In the genomic region with DNA sequence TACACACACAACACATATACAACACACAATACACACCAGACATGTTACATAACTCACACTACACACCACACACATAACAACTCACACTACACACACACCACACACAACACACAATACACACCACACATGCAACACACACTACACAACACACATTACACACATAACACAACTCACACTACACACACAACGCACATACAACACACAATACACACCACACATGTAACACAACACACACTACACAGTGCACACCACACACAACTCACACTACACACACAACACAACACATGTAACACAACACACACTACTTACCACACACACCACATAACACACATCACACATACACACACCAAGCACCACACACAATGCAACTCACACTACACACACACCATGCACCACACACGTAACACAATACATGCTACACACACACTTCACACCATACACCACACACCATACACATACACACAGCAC, we compare ENCODE assay signal across 2 cellular contexts.
TF ChIP-seq lines count a peak whose summit lies in the region.

No MANE protein-coding gene starts in this region.

TF ChIP-seq in HEK293T, 16 proteins besides CTCF, POLR2A, EP300 and RAD21 (continued from another document):
- peak; percentile 51; the same call in 1 of the 2 replicates for TF ChIP-seq CTBP1 (IDR thresholded peaks at IDR 0.05; ENCODE audit: borderline replicate concordance)

TF ChIP-seq in K562, 482 proteins besides CTCF, POLR2A, EP300 and RAD21 (continued from another document):
- TF ChIP-seq, protein P1, sequence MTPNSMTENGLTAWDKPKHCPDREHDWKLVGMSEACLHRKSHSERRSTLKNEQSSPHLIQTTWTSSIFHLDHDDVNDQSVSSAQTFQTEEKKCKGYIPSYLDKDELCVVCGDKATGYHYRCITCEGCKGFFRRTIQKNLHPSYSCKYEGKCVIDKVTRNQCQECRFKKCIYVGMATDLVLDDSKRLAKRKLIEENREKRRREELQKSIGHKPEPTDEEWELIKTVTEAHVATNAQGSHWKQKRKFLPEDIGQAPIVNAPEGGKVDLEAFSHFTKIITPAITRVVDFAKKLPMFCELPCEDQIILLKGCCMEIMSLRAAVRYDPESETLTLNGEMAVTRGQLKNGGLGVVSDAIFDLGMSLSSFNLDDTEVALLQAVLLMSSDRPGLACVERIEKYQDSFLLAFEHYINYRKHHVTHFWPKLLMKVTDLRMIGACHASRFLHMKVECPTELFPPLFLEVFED (CRISPR knock-in tag; conservative IDR thresholded peaks at IDR 0.05): peak; percentile 92
- TF ChIP-seq, protein P2, sequence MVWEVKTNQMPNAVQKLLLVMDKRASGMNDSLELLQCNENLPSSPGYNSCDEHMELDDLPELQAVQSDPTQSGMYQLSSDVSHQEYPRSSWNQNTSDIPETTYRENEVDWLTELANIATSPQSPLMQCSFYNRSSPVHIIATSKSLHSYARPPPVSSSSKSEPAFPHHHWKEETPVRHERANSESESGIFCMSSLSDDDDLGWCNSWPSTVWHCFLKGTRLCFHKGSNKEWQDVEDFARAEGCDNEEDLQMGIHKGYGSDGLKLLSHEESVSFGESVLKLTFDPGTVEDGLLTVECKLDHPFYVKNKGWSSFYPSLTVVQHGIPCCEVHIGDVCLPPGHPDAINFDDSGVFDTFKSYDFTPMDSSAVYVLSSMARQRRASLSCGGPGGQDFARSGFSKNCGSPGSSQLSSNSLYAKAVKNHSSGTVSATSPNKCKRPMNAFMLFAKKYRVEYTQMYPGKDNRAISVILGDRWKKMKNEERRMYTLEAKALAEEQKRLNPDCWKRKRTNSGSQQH (CRISPR knock-in tag; IDR thresholded peaks at IDR 0.05): peak; percentile 72; the same call in 1 of the 2 replicates
- no peak for TF ChIP-seq NR2C1 (IDR thresholded peaks at IDR 0.05)
- TF ChIP-seq NR2C1 (tag; IDR thresholded peaks at IDR 0.05): no peak
- peak; percentile 63 for TF ChIP-seq PHF20 (IDR thresholded peaks at IDR 0.05; ENCODE audit: partially characterized antibody)
- TF ChIP-seq, protein P3, sequence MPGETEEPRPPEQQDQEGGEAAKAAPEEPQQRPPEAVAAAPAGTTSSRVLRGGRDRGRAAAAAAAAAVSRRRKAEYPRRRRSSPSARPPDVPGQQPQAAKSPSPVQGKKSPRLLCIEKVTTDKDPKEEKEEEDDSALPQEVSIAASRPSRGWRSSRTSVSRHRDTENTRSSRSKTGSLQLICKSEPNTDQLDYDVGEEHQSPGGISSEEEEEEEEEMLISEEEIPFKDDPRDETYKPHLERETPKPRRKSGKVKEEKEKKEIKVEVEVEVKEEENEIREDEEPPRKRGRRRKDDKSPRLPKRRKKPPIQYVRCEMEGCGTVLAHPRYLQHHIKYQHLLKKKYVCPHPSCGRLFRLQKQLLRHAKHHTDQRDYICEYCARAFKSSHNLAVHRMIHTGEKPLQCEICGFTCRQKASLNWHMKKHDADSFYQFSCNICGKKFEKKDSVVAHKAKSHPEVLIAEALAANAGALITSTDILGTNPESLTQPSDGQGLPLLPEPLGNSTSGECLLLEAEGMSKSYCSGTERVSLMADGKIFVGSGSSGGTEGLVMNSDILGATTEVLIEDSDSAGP (CRISPR knock-in tag; IDR thresholded peaks at IDR 0.05): 0 out of 2 replicates have a peak, but pooled peaks have one; percentile 62
- TF ChIP-seq, protein P4, sequence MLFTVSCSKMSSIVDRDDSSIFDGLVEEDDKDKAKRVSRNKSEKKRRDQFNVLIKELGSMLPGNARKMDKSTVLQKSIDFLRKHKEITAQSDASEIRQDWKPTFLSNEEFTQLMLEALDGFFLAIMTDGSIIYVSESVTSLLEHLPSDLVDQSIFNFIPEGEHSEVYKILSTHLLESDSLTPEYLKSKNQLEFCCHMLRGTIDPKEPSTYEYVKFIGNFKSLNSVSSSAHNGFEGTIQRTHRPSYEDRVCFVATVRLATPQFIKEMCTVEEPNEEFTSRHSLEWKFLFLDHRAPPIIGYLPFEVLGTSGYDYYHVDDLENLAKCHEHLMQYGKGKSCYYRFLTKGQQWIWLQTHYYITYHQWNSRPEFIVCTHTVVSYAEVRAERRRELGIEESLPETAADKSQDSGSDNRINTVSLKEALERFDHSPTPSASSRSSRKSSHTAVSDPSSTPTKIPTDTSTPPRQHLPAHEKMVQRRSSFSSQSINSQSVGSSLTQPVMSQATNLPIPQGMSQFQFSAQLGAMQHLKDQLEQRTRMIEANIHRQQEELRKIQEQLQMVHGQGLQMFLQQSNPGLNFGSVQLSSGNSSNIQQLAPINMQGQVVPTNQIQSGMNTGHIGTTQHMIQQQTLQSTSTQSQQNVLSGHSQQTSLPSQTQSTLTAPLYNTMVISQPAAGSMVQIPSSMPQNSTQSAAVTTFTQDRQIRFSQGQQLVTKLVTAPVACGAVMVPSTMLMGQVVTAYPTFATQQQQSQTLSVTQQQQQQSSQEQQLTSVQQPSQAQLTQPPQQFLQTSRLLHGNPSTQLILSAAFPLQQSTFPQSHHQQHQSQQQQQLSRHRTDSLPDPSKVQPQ (CRISPR knock-in tag; IDR thresholded peaks at IDR 0.05; ENCODE audit: borderline replicate concordance): no peak
- TF ChIP-seq EHMT2 (IDR thresholded peaks at IDR 0.05): peak; percentile 11; the same call in 1 of the 2 replicates
- TF ChIP-seq, protein P5, sequence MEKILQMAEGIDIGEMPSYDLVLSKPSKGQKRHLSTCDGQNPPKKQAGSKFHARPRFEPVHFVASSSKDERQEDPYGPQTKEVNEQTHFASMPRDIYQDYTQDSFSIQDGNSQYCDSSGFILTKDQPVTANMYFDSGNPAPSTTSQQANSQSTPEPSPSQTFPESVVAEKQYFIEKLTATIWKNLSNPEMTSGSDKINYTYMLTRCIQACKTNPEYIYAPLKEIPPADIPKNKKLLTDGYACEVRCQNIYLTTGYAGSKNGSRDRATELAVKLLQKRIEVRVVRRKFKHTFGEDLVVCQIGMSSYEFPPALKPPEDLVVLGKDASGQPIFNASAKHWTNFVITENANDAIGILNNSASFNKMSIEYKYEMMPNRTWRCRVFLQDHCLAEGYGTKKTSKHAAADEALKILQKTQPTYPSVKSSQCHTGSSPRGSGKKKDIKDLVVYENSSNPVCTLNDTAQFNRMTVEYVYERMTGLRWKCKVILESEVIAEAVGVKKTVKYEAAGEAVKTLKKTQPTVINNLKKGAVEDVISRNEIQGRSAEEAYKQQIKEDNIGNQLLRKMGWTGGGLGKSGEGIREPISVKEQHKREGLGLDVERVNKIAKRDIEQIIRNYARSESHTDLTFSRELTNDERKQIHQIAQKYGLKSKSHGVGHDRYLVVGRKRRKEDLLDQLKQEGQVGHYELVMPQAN (IDR thresholded peaks at IDR 0.05; ENCODE audit: borderline replicate concordance): peak; percentile 51; the same call in 1 of the 2 replicates
- TF ChIP-seq, protein P6, sequence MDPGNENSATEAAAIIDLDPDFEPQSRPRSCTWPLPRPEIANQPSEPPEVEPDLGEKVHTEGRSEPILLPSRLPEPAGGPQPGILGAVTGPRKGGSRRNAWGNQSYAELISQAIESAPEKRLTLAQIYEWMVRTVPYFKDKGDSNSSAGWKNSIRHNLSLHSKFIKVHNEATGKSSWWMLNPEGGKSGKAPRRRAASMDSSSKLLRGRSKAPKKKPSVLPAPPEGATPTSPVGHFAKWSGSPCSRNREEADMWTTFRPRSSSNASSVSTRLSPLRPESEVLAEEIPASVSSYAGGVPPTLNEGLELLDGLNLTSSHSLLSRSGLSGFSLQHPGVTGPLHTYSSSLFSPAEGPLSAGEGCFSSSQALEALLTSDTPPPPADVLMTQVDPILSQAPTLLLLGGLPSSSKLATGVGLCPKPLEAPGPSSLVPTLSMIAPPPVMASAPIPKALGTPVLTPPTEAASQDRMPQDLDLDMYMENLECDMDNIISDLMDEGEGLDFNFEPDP (CRISPR knock-in tag; IDR thresholded peaks at IDR 0.05): no peak
- TF ChIP-seq LARP7 (IDR thresholded peaks at IDR 0.05): peak; percentile 72; the same call in 1 of the 2 replicates
- TF ChIP-seq, protein P7, sequence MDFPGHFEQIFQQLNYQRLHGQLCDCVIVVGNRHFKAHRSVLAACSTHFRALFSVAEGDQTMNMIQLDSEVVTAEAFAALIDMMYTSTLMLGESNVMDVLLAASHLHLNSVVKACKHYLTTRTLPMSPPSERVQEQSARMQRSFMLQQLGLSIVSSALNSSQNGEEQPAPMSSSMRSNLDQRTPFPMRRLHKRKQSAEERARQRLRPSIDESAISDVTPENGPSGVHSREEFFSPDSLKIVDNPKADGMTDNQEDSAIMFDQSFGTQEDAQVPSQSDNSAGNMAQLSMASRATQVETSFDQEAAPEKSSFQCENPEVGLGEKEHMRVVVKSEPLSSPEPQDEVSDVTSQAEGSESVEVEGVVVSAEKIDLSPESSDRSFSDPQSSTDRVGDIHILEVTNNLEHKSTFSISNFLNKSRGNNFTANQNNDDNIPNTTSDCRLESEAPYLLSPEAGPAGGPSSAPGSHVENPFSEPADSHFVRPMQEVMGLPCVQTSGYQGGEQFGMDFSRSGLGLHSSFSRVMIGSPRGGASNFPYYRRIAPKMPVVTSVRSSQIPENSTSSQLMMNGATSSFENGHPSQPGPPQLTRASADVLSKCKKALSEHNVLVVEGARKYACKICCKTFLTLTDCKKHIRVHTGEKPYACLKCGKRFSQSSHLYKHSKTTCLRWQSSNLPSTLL (IDR thresholded peaks at IDR 0.05): 0 out of 2 replicates have a peak, but pooled peaks have one; percentile 11
- TF ChIP-seq, protein P8, sequence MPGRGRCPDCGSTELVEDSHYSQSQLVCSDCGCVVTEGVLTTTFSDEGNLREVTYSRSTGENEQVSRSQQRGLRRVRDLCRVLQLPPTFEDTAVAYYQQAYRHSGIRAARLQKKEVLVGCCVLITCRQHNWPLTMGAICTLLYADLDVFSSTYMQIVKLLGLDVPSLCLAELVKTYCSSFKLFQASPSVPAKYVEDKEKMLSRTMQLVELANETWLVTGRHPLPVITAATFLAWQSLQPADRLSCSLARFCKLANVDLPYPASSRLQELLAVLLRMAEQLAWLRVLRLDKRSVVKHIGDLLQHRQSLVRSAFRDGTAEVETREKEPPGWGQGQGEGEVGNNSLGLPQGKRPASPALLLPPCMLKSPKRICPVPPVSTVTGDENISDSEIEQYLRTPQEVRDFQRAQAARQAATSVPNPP (IDR thresholded peaks at IDR 0.05; ENCODE audit: borderline replicate concordance, insufficient read depth, insufficient read length): no peak
- TF ChIP-seq SP2 (IDR thresholded peaks at IDR 0.05; ENCODE audit: extremely low read depth, low read depth, low read length, poor library complexity, severe bottlenecking): no peak
- no peak for TF ChIP-seq POLR2B (IDR thresholded peaks at IDR 0.05; ENCODE audit: low read depth, partially characterized antibody)
- TF ChIP-seq, protein P9, sequence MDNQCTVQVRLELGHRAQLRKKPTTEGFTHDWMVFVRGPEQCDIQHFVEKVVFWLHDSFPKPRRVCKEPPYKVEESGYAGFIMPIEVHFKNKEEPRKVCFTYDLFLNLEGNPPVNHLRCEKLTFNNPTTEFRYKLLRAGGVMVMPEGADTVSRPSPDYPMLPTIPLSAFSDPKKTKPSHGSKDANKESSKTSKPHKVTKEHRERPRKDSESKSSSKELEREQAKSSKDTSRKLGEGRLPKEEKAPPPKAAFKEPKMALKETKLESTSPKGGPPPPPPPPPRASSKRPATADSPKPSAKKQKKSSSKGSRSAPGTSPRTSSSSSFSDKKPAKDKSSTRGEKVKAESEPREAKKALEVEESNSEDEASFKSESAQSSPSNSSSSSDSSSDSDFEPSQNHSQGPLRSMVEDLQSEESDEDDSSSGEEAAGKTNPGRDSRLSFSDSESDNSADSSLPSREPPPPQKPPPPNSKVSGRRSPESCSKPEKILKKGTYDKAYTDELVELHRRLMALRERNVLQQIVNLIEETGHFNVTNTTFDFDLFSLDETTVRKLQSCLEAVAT (IDR thresholded peaks at IDR 0.05): peak in 1 of 2 experiments; percentile 47; a peak in 2 of 4 replicates
- TF ChIP-seq CBFB (CRISPR knock-in tag; IDR thresholded peaks at IDR 0.05): no peak
- TF ChIP-seq, protein P10, sequence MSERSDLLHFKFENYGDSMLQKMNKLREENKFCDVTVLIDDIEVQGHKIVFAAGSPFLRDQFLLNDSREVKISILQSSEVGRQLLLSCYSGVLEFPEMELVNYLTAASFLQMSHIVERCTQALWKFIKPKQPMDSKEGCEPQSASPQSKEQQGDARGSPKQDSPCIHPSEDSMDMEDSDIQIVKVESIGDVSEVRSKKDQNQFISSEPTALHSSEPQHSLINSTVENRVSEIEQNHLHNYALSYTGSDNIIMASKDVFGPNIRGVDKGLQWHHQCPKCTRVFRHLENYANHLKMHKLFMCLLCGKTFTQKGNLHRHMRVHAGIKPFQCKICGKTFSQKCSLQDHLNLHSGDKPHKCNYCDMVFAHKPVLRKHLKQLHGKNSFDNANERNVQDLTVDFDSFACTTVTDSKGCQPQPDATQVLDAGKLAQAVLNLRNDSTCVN (CRISPR knock-in tag; IDR thresholded peaks at IDR 0.05): 0 out of 2 replicates have a peak, but pooled peaks have one; percentile 66
- TF ChIP-seq, protein P11, sequence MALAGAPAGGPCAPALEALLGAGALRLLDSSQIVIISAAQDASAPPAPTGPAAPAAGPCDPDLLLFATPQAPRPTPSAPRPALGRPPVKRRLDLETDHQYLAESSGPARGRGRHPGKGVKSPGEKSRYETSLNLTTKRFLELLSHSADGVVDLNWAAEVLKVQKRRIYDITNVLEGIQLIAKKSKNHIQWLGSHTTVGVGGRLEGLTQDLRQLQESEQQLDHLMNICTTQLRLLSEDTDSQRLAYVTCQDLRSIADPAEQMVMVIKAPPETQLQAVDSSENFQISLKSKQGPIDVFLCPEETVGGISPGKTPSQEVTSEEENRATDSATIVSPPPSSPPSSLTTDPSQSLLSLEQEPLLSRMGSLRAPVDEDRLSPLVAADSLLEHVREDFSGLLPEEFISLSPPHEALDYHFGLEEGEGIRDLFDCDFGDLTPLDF (CRISPR knock-in tag; IDR thresholded peaks at IDR 0.05): no peak
TF ChIP-seq in K562: peak in this region for 15.
